In the genomic region with DNA sequence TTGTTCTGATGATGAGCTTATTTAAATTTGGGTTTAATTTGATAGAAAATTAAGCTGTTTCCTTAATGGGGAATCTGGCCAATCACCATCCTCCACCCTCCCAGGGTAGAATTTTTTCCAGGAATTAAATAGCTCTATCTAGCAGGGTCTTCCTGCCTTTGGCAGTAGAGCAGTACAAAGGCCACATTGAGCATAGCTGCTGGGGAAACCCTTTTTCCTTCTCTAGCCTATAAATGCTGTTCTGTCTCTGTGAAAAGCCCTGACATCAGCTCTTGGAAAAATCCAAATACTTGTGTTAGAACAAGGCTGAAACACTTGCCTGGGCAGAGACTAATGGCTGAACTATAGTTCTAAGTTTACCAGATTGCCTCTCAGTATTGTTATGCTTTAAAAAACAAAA, we compare ENCODE assay signal across 2 cellular contexts.
TF ChIP-seq lines count a peak whose summit lies in the region.

No MANE protein-coding gene starts in this region.

TF ChIP-seq in SK-N-SH, 30 proteins besides CTCF, POLR2A, EP300 and RAD21 (continued from another document):
- TF ChIP-seq EZH2phosphoT487 (IDR thresholded peaks at IDR 0.05; ENCODE audit: borderline replicate concordance, low read depth) (no peak), NFIC (IDR thresholded peaks at IDR 0.05; ENCODE audit: borderline replicate concordance) (no peak), FOXJ3 (CRISPR knock-in tag; IDR thresholded peaks at IDR 0.05) (no peak), USF1 (IDR thresholded peaks at IDR 0.05; ENCODE audit: borderline replicate concordance, low read depth) (no peak), SIN3A (IDR thresholded peaks at IDR 0.05; ENCODE audit: borderline replicate concordance, low read depth, low read length) (no peak), PBX3 (IDR thresholded peaks at IDR 0.05) (no peak), TAF1 (IDR thresholded peaks at IDR 0.05; ENCODE audit: borderline replicate concordance, low read depth, low read length) (no peak), TCF12 (IDR thresholded peaks at IDR 0.05) (no peak), FOSL2 (IDR thresholded peaks at IDR 0.05; ENCODE audit: borderline replicate concordance, low read depth) (no peak), REST (IDR thresholded peaks at IDR 0.05; ENCODE audit: low read depth, low read length) (no peak)
- TF ChIP-seq, protein P1, sequence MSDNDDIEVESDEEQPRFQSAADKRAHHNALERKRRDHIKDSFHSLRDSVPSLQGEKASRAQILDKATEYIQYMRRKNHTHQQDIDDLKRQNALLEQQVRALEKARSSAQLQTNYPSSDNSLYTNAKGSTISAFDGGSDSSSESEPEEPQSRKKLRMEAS (IDR thresholded peaks at IDR 0.05; ENCODE audit: low read depth), result no peak

TF ChIP-seq in SK-N-SH treated with all-trans-retinoic acid at 6 μM for 48 hours, 23 proteins besides CTCF, POLR2A, EP300 and RAD21 (continued from another document):
- TF ChIP-seq, protein P2, sequence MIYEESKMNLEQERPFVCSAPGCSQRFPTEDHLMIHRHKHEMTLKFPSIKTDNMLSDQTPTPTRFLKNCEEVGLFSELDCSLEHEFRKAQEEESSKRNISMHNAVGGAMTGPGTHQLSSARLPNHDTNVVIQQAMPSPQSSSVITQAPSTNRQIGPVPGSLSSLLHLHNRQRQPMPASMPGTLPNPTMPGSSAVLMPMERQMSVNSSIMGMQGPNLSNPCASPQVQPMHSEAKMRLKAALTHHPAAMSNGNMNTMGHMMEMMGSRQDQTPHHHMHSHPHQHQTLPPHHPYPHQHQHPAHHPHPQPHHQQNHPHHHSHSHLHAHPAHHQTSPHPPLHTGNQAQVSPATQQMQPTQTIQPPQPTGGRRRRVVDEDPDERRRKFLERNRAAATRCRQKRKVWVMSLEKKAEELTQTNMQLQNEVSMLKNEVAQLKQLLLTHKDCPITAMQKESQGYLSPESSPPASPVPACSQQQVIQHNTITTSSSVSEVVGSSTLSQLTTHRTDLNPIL (CRISPR knock-in tag; IDR thresholded peaks at IDR 0.05; ENCODE audit: low read depth), result no peak
- TF ChIP-seq ZNF8 (CRISPR knock-in tag; IDR thresholded peaks at IDR 0.05) (no peak), ZC3H10 (CRISPR knock-in tag; IDR thresholded peaks at IDR 0.05) (no peak), OSR1 (CRISPR knock-in tag; IDR thresholded peaks at IDR 0.05) (no peak)
